In genomic region chr6:53059648-53060589, GRCh38 we compare ENCODE assay signal across 8 cellular contexts. TPM values are rescaled to one million over a fixed set of nuclear protein-coding genes. Genes with fewer than 3 reads are reported as not detected.
DNase-seq lines count a peak whose midpoint lies in the region; ATAC-seq and TF ChIP-seq lines count a peak whose summit lies in the region.

No MANE protein-coding gene starts in this region.

- H3K27me3 ChIP-seq in cardiac muscle cell (no peaks in the 10 kb centered on the region), lung (ENCODE audit: control insufficient read depth, insufficient read depth) (no peaks in the 10 kb centered on the region), upper lobe of right lung (no peaks in the 10 kb centered on the region), foreskin keratinocyte (no peaks in the 10 kb centered on the region)

- intact Hi-C loops in left cardiac atrium (cut with DNase I) (no loop called here), upper lobe of right lung (cut with DNase I) (no loop called here)

- no peak for ATAC-seq in left cardiac atrium
- ATAC-seq in lung (ENCODE audit: insufficient read depth, low FRiP score), result no peak
- ATAC-seq in upper lobe of right lung, result no peak
- no peak for ATAC-seq in foreskin keratinocyte
- ATAC-seq in HG02852 (IDR thresholded peaks at IDR 0.05; ENCODE audit: unreplicated experiment), result no peak

- DNase-seq in cardiac muscle cell (ENCODE audit: low read depth in 1 of 2, low spot score in 1 of 2) (no peak), left cardiac atrium (no peak), astrocyte of the hippocampus (ENCODE audit: low read depth, low spot score) (peak; percentile 27), lung (ENCODE audit: low spot score) (no peak), upper lobe of right lung (no peak), foreskin keratinocyte (no peak), H4 (ENCODE audit: low spot score) (no peak)

- TF ChIP-seq CTCF in cardiac muscle cell (IDR thresholded peaks at IDR 0.05; ENCODE audit: low read depth, low read length) (no peak), lung (IDR thresholded peaks at IDR 0.05; ENCODE audit: control extremely low read depth, extremely low read depth) (no peak), upper lobe of right lung (IDR thresholded peaks at IDR 0.05) (no peak), foreskin keratinocyte (conservative IDR thresholded peaks at IDR 0.05) (no peak)

- H3K4me3 ChIP-seq in cardiac muscle cell (peak overlapping the region; percentile 81), lung (peak overlapping the region; percentile 14), upper lobe of right lung (peak overlapping the region; percentile 89)

- peaks cover 43% of the 10 kb centered on the region for H3K4me1 ChIP-seq in cardiac muscle cell (ENCODE audit: low read depth)
- H3K4me1 ChIP-seq in lung (ENCODE audit: control insufficient read depth in 2 of 2, insufficient read depth in 2 of 2, low read length in 2 of 2), result peaks cover 2 to 17% of the 10 kb centered on the region in 2 donors
- H3K4me1 ChIP-seq in upper lobe of right lung, result peaks cover 46% of the 10 kb centered on the region
- H3K4me1 ChIP-seq in foreskin keratinocyte, result peaks cover 10% of the 10 kb centered on the region

- 48 to 61% methylated on average over 3 of the region's 3 CpGs for WGBS in lung, 2 donors

- H3K27ac ChIP-seq in cardiac muscle cell, result peak overlapping the region; percentile 96
- peak overlapping the region; percentile 37 to 58 for H3K27ac ChIP-seq in lung (ENCODE audit: low read depth in 1 of 2, low read length in 1 of 2)
- H3K27ac ChIP-seq in upper lobe of right lung, result peak overlapping the region; percentile 92
- no peak overlapping the region for H3K27ac ChIP-seq in foreskin keratinocyte

- H3K36me3 ChIP-seq in cardiac muscle cell (no peaks in the 10 kb centered on the region), lung (ENCODE audit: control insufficient read depth in 2 of 2, insufficient read depth in 2 of 2, low read length in 2 of 2) (no peaks in the 10 kb centered on the region), upper lobe of right lung (no peaks in the 10 kb centered on the region)

- H3K9me3 ChIP-seq in cardiac muscle cell (ENCODE audit: low read depth) (no peaks in the 10 kb centered on the region), lung (ENCODE audit: control insufficient read depth in 2 of 2, insufficient read depth in 1 of 2, low read length in 1 of 2) (no peaks in the 10 kb centered on the region), upper lobe of right lung (no peaks in the 10 kb centered on the region)

RNA-seq across cellular contexts. Expression of gene CILK1, which starts 1.7 kb away (rescaled TPM):
- total RNA-seq in cardiac muscle cell (15.1 and 15.6 TPM in 2 replicates), left cardiac atrium (1 to 10 TPM; 5.3 to 8.2 TPM), lung (10 to 100 TPM; 12.0 to 27.4 TPM), upper lobe of right lung (14.4 TPM), foreskin keratinocyte (6.8 and 7.2 TPM in 2 replicates)
- polyA plus RNA-seq in cardiac muscle cell (12.2 and 14.4 TPM in 2 replicates), lung (1 to 10 TPM; 4.1 to 6.1 TPM), foreskin keratinocyte (1.6 and 1.8 TPM in 2 replicates)
- 7.8 and 9.7 TPM in 2 replicates for total RNA-seq in H4 (2014; rRNA removed; shearing (Covaris generic))

RNA-seq across cellular contexts. Expression of gene FBXO9, which starts 5.3 kb away (rescaled TPM):
- total RNA-seq in cardiac muscle cell (69.9 and 87.0 TPM in 2 replicates), left cardiac atrium (10 to 100 TPM; 67.7 to 91.8 TPM), lung (100 to 1,000 TPM in 1 of 2 donors, 10 to 100 TPM in 1; 77.9 to 117 TPM), upper lobe of right lung (101 TPM), foreskin keratinocyte (43.2 and 45.5 TPM in 2 replicates)
- polyA plus RNA-seq in cardiac muscle cell (110 and 182 TPM in 2 replicates), lung (10 to 100 TPM; 26.0 to 63.5 TPM), foreskin keratinocyte (25.6 and 29.7 TPM in 2 replicates)
- total RNA-seq in H4 (2014; rRNA removed; shearing (Covaris generic)), result 43.6 and 45.5 TPM in 2 replicates

Comparison
In these comparisons a context has a peak if more than half of its experiments do, and no peak if none do; other contexts are left out.
1. H3K4me3 ChIP-seq: peak in every context shown above with its lines; median percentile 89 in upper lobe of right lung; 81 in cardiac muscle cell; 14 in lung.